Comparison of ENCODE assay signal across 8 cellular contexts in the genomic region with DNA sequence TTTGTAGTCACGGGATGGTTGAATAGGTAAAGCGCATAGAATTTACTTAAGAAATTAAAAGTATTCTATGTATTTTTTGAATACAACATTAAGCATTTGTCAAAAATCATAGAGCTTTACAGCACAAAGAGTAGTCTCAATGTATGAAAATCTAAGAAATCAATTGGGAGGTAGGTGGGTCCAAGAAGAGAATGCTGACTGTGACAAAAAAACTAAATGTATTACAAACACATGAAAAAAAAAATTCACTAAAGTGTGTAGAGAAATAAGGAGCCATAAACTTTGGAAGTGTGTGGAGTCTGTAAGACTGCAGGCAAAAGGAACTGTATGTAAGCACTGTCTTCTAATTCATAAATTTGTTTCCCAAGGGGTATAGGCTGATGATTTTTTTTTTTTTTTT.
"Had no signal": no experiment of that assay in that cellular context is flagged by ENCODE, and none has a peak within 500 bp of the region (broad histone marks: within the 10 kb centered on the region; RNA-seq: fewer than 3 reads in every experiment).

No MANE protein-coding gene starts in this region.

- ATAC-seq: GM12878 had no signal

- H3K4me3 ChIP-seq: GM12878 had no signal

- FAIRE-seq: G401.6, GM12878, GM12891, GM12892, GM18507, GM19239 had no signal

- DNase-seq: GDM1, GF-D8 had no signal
